12 cellular contexts compared by ENCODE assay signal in the genomic region with DNA sequence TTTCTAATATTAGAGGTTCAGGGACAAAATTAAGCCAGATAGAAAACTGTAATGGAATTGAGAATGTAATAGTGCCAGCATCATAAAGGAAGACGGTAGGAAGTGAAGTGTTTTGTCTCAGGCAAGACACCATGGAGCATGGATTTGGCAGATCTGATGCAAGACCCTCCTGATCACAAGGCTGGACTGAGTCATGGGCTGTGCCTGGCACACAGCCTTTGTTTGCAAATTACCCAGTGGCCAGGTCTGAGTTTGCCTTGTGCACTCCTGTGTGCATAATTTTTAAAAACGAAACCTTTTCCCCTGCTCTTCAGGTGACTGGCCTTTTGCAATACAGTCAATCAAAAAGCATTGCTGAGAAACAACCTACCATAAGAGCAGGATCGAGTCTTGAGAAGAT. TPM values are rescaled to one million over a fixed set of nuclear protein-coding genes. Genes with fewer than 3 reads are reported as not detected.
DNase-seq lines count a peak whose midpoint lies in the region; ATAC-seq, FAIRE-seq and TF ChIP-seq lines count a peak whose summit lies in the region.
"Had no signal": no experiment of that assay in that cellular context is flagged by ENCODE, and none has a peak within 500 bp of the region (broad histone marks: within the 10 kb centered on the region; RNA-seq: fewer than 3 reads in every experiment).

No MANE protein-coding gene starts in this region.

- no peak overlapping the region for H3K4me3 Mint-ChIP-seq in WTC11
- H3K4me3 Mint-ChIP-seq: activated CD4-positive, alpha-beta memory T cell treated with anti-CD3 and anti-CD28 coated beads, Interleukin-2, amount 10 ng/mL, durations not matched to agents 7 days and 5 days had no signal

- peaks cover 16% of the 10 kb centered on the region for H3K4me1 Mint-ChIP-seq in WTC11
- H3K4me1 Mint-ChIP-seq: activated CD4-positive, alpha-beta memory T cell treated with anti-CD3 and anti-CD28 coated beads, Interleukin-2, amount 10 ng/mL, durations not matched to agents 7 days and 5 days had no signal

- H3K36me3 Mint-ChIP-seq in WTC11, result no peaks in the 10 kb centered on the region

- H3K27me3 Mint-ChIP-seq in WTC11 (ENCODE audit: low read depth), result no peaks in the 10 kb centered on the region; the same call in 1 of the 2 replicates

- peak; percentile 78 for FAIRE-seq in islet of Langerhans (lab: Jason Lieb, UNC)
- peak; percentile 69 for FAIRE-seq in urothelium cell line (lab: Jason Lieb, UNC)

- TF ChIP-seq CTCF in WTC11 (IDR thresholded peaks at IDR 0.05), result no peak

- CTCF ChIA-PET in WTC11 (lab: Charles Lee), result no interaction called here

- POLR2A ChIA-PET in WTC11 (lab: Charles Lee), result no interaction called here

- H3K9me3 Mint-ChIP-seq in WTC11, result no peaks in the 10 kb centered on the region
- H3K9me3 Mint-ChIP-seq: activated CD4-positive, alpha-beta memory T cell treated with anti-CD3 and anti-CD28 coated beads, Interleukin-2, amount 10 ng/mL, durations not matched to agents 7 days and 5 days had no signal

- no peak overlapping the region for H3K27ac Mint-ChIP-seq in WTC11
- H3K27ac Mint-ChIP-seq: activated CD4-positive, alpha-beta memory T cell treated with anti-CD3 and anti-CD28 coated beads, Interleukin-2, amount 10 ng/mL, durations not matched to agents 7 days and 5 days had no signal

- ATAC-seq in WTC11 (no peak), GM21737 (IDR thresholded peaks at IDR 0.05; ENCODE audit: unreplicated experiment) (no peak)

- DNase-seq in LHCN-M2 (ENCODE audit: low read depth), result peak; percentile 32
- no peak for DNase-seq in WTC11 (ENCODE audit: low spot score)
- DNase-seq in urothelium cell line (ENCODE audit: low spot score), result peak; percentile 29
- no peak for DNase-seq in activated effector memory CD4-positive, alpha-beta T cell treated with anti-CD3 and anti-CD28 coated beads, Interleukin-2, amount 50 U/mL, for 16 hours
- DNase-seq in NCI-H2227 treated with DMSO at 0.1 percent for 48 hours (lab: John Stamatoyannopoulos, UW), result no peak
- DNase-seq: activated CD4-positive, alpha-beta memory T cell treated with anti-CD3 and anti-CD28 coated beads, Interleukin-2, amount 10 ng/mL, durations not matched to agents 7 days and 5 days; activated gamma-delta T cell; NCI-H2171; Peyer's patch had no signal

TF ChIP-seq in WTC11, 78 proteins besides CTCF, POLR2A, EP300 and RAD21:
- peak; percentile 87 for TF ChIP-seq GABPB1 (CRISPR knock-in tag; IDR thresholded peaks at IDR 0.05)
- TF ChIP-seq JUN (CRISPR knock-in tag; IDR thresholded peaks at IDR 0.05), result no peak

RNA-seq across cellular contexts. Expression of gene UPP2, which starts 2.0 kb away (rescaled TPM):
- total RNA-seq in LHCN-M2 (2014; rRNA removed), result not detected in 2 replicates
- not detected for polyA plus RNA-seq in LHCN-M2 (2012)
- total RNA-seq in WTC11 (2021), result not detected in 3 replicates
- total RNA-seq: activated CD4-positive, alpha-beta memory T cell treated with anti-CD3 and anti-CD28 coated beads, Interleukin-2, amount 10 ng/mL, durations not matched to agents 7 days and 5 days; cardiac septum; Peyer's patch had no signal

Comparison
In these comparisons a context has a peak if more than half of its experiments do, and no peak if none do; other contexts are left out.
1. DNase-seq: peak in LHCN-M2 (single experiment) and urothelium cell line (single experiment); none in WTC11 (single experiment), activated effector memory CD4-positive, alpha-beta T cell treated with anti-CD3 and anti-CD28 coated beads, Interleukin-2, amount 50 U/mL, for 16 hours (single experiment) and NCI-H2227 treated with DMSO at 0.1 percent for 48 hours (single experiment).